Comparison of ENCODE assay signal across 32 cellular contexts in genomic region chr4:71300362-71300761, GRCh38.
"Had no signal": no experiment of that assay in that cellular context is flagged by ENCODE, and none has a peak within 500 bp of the region (broad histone marks: within the 10 kb centered on the region; RNA-seq: fewer than 3 reads in every experiment).

No MANE protein-coding gene starts in this region.

- H3K4me1 Mint-ChIP-seq: activated CD4-positive, alpha-beta memory T cell treated with anti-CD3 and anti-CD28 coated beads, Interleukin-2, amount 10 ng/mL, durations not matched to agents 7 days and 5 days; activated CD8-positive, alpha-beta memory T cell treated with anti-CD3 and anti-CD28 coated beads, Interleukin-2, amount 10 ng/mL, durations not matched to agents 7 days and 5 days; activated naive CD4-positive, alpha-beta T cell treated with anti-CD3 and anti-CD28 coated beads, Interleukin-2, amount 10 ng/mL, durations not matched to agents 7 days and 5 days; activated naive CD8-positive, alpha-beta T cell treated with anti-CD3 and anti-CD28 coated beads, Interleukin-2, amount 50 U/mL, for 24 hours had no signal

- H3K27me3 Mint-ChIP-seq: activated naive CD8-positive, alpha-beta T cell treated with anti-CD3 and anti-CD28 coated beads, Interleukin-2, amount 50 U/mL, for 24 hours had no signal

- ATAC-seq: activated CD8-positive, alpha-beta memory T cell treated with anti-CD3 and anti-CD28 coated beads, Interleukin-2, amount 10 ng/mL, durations not matched to agents 7 days and 5 days; PC-3 had no signal

- DNase-seq: activated CD4-positive, alpha-beta memory T cell treated with anti-CD3 and anti-CD28 coated beads, Interleukin-2, amount 10 ng/mL, durations not matched to agents 7 days and 5 days; activated CD4-positive, alpha-beta T cell treated with anti-CD3 and anti-CD28 coated beads for 1 hour; activated CD4-positive, alpha-beta T cell treated with anti-CD3 and anti-CD28 coated beads for 48 hours; activated CD4-positive, CD25-positive, alpha-beta regulatory T cell; activated CD8-positive, alpha-beta memory T cell treated with anti-CD3 and anti-CD28 coated beads for 24 hours; activated CD8-positive, alpha-beta memory T cell treated with anti-CD3 and anti-CD28 coated beads, Interleukin-2, amount 10 ng/mL, durations not matched to agents 7 days and 5 days; activated CD8-positive, alpha-beta memory T cell treated with anti-CD3 and anti-CD28 coated beads, Interleukin-2, amount 50 U/mL, for 48 hours; activated effector memory CD4-positive, alpha-beta T cell treated with Interleukin-2 at 50 U/mL for 16 hours; activated naive CD4-positive, alpha-beta T cell treated with anti-CD3 and anti-CD28 coated beads, Interleukin-2, amount 10 ng/mL, durations not matched to agents 7 days and 5 days; activated naive CD8-positive, alpha-beta T cell treated with anti-CD3 and anti-CD28 coated beads, Interleukin-2, amount 50 U/mL, for 24 hours; activated T-cell treated with anti-CD3 and anti-CD28 coated beads, Interleukin-2, amount 50 U/mL, for 48 hours; brain microvascular endothelial cell; Kasumi-1; KG1; MG63; NCI-H1048; NCI-H1105 treated with DMSO at 0.1 percent for 48 hours; NCI-H1436; NCI-H1694; NCI-H1930; NCI-H2081 treated with DMSO at 0.1 percent for 48 hours; NCI-H345; NCI-H524 treated with DMSO at 0.1 percent for 48 hours; PC-3; RPMI8226; SW 1271; T-helper 1 cell; T-helper 2 cell; T-helper 9 cell had no signal

- H3K9me3 Mint-ChIP-seq: activated CD4-positive, alpha-beta memory T cell treated with anti-CD3 and anti-CD28 coated beads, Interleukin-2, amount 10 ng/mL, durations not matched to agents 7 days and 5 days; activated naive CD4-positive, alpha-beta T cell treated with anti-CD3 and anti-CD28 coated beads, Interleukin-2, amount 10 ng/mL, durations not matched to agents 7 days and 5 days; activated naive CD8-positive, alpha-beta T cell treated with anti-CD3 and anti-CD28 coated beads, Interleukin-2, amount 50 U/mL, for 24 hours had no signal

- H3K36me3 ChIP-seq: brain microvascular endothelial cell, MG63, Peyer's patch had no signal

- H3K36me3 Mint-ChIP-seq: activated CD8-positive, alpha-beta memory T cell treated with anti-CD3 and anti-CD28 coated beads, Interleukin-2, amount 10 ng/mL, durations not matched to agents 7 days and 5 days; activated naive CD4-positive, alpha-beta T cell treated with anti-CD3 and anti-CD28 coated beads, Interleukin-2, amount 10 ng/mL, durations not matched to agents 7 days and 5 days; activated naive CD8-positive, alpha-beta T cell had no signal

- H3K27ac Mint-ChIP-seq: activated CD4-positive, alpha-beta memory T cell treated with anti-CD3 and anti-CD28 coated beads, Interleukin-2, amount 10 ng/mL, durations not matched to agents 7 days and 5 days; activated CD8-positive, alpha-beta memory T cell treated with anti-CD3 and anti-CD28 coated beads, Interleukin-2, amount 10 ng/mL, durations not matched to agents 7 days and 5 days; activated naive CD4-positive, alpha-beta T cell treated with anti-CD3 and anti-CD28 coated beads, Interleukin-2, amount 10 ng/mL, durations not matched to agents 7 days and 5 days; activated naive CD8-positive, alpha-beta T cell; activated naive CD8-positive, alpha-beta T cell treated with anti-CD3 and anti-CD28 coated beads, Interleukin-2, amount 50 U/mL, for 24 hours had no signal

- H3K27ac ChIP-seq: brain microvascular endothelial cell, VCaP had no signal

- H3K9me3 ChIP-seq: MG63, Peyer's patch had no signal

- H3K4me3 ChIP-seq: MG63, Peyer's patch had no signal

- H3K27me3 ChIP-seq: brain microvascular endothelial cell, MG63, Peyer's patch had no signal

- H3K4me3 Mint-ChIP-seq: activated CD4-positive, alpha-beta memory T cell treated with anti-CD3 and anti-CD28 coated beads, Interleukin-2, amount 10 ng/mL, durations not matched to agents 7 days and 5 days; activated CD8-positive, alpha-beta memory T cell treated with anti-CD3 and anti-CD28 coated beads, Interleukin-2, amount 10 ng/mL, durations not matched to agents 7 days and 5 days; activated naive CD4-positive, alpha-beta T cell treated with anti-CD3 and anti-CD28 coated beads, Interleukin-2, amount 10 ng/mL, durations not matched to agents 7 days and 5 days; activated naive CD8-positive, alpha-beta T cell; activated naive CD8-positive, alpha-beta T cell treated with anti-CD3 and anti-CD28 coated beads, Interleukin-2, amount 50 U/mL, for 24 hours had no signal
